ENCODE assay signal across 13 cellular contexts in genomic region chr2:117856415-117857210, GRCh38. TPM values are rescaled to one million over a fixed set of nuclear protein-coding genes. Genes with fewer than 3 reads are reported as not detected.
DNase-seq lines count a peak whose midpoint lies in the region; TF ChIP-seq lines count a peak whose summit lies in the region.
"Had no signal": no experiment of that assay in that cellular context is flagged by ENCODE, and none has a peak within 500 bp of the region (broad histone marks: within the 10 kb centered on the region; RNA-seq: fewer than 3 reads in every experiment).

No MANE protein-coding gene starts in this region.

- in situ Hi-C loops in astrocyte of the cerebellum (cut with HindIII; ENCODE audit: low sequenced_read_pairs) = no loop called here

- TF ChIP-seq CTCF in AG04450 (IDR thresholded peaks at IDR 0.05; ENCODE audit: low read depth, low read length) (no peak), astrocyte of the cerebellum (IDR thresholded peaks at IDR 0.05; ENCODE audit: low read depth, low read length, missing control alignments) (no peak)

- peak; percentile 88 for DNase-seq in AG04450 (ENCODE audit: low read depth, low spot score)
- DNase-seq in HT1080 (ENCODE audit: low read depth) = peak; percentile 98
- DNase-seq in astrocyte of the cerebellum (ENCODE audit: low read depth) = peak; percentile 72
- peak; percentile 70 for DNase-seq in islet precursor cell
- DNase-seq in SK-N-DZ (ENCODE audit: low spot score) = no peak
- no peak for DNase-seq in NOMO-1 treated with DMSO at 0.1 percent for 48 hours (lab: John Stamatoyannopoulos, UW; ENCODE audit: unreplicated experiment)
- no peak for DNase-seq in NK-92 treated with Interleukin-12 subunit alpha and Interleukin-12 subunit beta, amount 100 ng/mL, for 24 hours (lab: John Stamatoyannopoulos, UW)
- DNase-seq in NCI-H1417 (lab: John Stamatoyannopoulos, UW) = no peak
- DNase-seq: activated CD4-positive, alpha-beta memory T cell treated with anti-CD3 and anti-CD28 coated beads, Interleukin-2, amount 10 ng/mL, durations not matched to agents 7 days and 5 days; amygdala; NCI-H2171 treated with DMSO at 0.1 percent for 48 hours; stimulated activated naive CD8-positive, alpha-beta T cell treated with anti-CD3 and anti-CD28 coated beads, Interleukin-15, amount 100 ng/mL, for 72 hours had no signal

- H3K27ac ChIP-seq in AG04450 (ENCODE audit: low read depth, low read length) = peak overlapping the region; percentile 80
- H3K27ac ChIP-seq: C4-2B had no signal

- no peak overlapping the region for H3K4me3 ChIP-seq in AG04450 (ENCODE audit: low read depth, low read length)
- no peak overlapping the region for H3K4me3 ChIP-seq in astrocyte of the cerebellum (ENCODE audit: low read depth, low read length)

- POLR2A ChIA-PET in AG04450 (lab: Yijun Ruan, JAX) = interaction anchor here (0.6 to 1.4 kb wide), 7 partner anchors 20 to 1966 kb away, joined by 3 to 7 read pairs (median 4); partner anchors contain the start of gene CCDC93

- H3K9me3 ChIP-seq in AG04450 (ENCODE audit: control insufficient read depth, insufficient read depth, low read length) = peaks cover 22% of the 10 kb centered on the region

- CTCF ChIA-PET in AG04450 (lab: Charles Lee) = interaction anchor here (0.7 to 2.9 kb wide), 5 partner anchors 21 to 148 kb away, joined by 3 to 21 read pairs (median 7); partner anchors contain the start of gene DDX18

- peaks cover 3% of the 10 kb centered on the region for H3K27me3 ChIP-seq in AG04450 (ENCODE audit: control insufficient read depth, insufficient read depth, low read length)

RNA-seq across cellular contexts. Expression of gene DDX18, which starts 42.1 kb away (rescaled TPM):
- 42.1 and 53.5 TPM in 2 replicates for polyA plus RNA-seq in AG04450 (2011; rRNA removed)
- 33.7 and 41.7 TPM in 2 replicates for polyA minus RNA-seq in AG04450 (2011; rRNA and poly(A)+ RNA removed)
- 99.1 and 140 TPM in 2 replicates for total RNA-seq in HT1080 (2014; rRNA removed; shearing (Covaris generic))
- polyA plus RNA-seq in HT1080 (2015; cell fraction: cytosol; rRNA removed) = 112 and 131 TPM in 2 replicates
- 233 and 251 TPM in 2 replicates for polyA plus RNA-seq in HT1080 (2015; cell fraction: nucleus; rRNA removed)
- polyA plus RNA-seq in SK-N-DZ (2014; cell fraction: cytosol; rRNA removed) = 75.9 and 81.3 TPM in 2 replicates
- 71.2 and 73.1 TPM in 2 replicates for polyA plus RNA-seq in SK-N-DZ (2014; cell fraction: nucleus; rRNA removed)

Comparison
In these comparisons a context has a peak if more than half of its experiments do, and no peak if none do; other contexts are left out.
1. DNase-seq: peak in AG04450 (single experiment), HT1080 (single experiment), astrocyte of the cerebellum (single experiment) and islet precursor cell (single experiment); none in SK-N-DZ (single experiment), NOMO-1 treated with DMSO at 0.1 percent for 48 hours (single experiment), NK-92 treated with Interleukin-12 subunit alpha and Interleukin-12 subunit beta, amount 100 ng/mL, for 24 hours (single experiment) and NCI-H1417 (0 of 3).